In the genomic region with DNA sequence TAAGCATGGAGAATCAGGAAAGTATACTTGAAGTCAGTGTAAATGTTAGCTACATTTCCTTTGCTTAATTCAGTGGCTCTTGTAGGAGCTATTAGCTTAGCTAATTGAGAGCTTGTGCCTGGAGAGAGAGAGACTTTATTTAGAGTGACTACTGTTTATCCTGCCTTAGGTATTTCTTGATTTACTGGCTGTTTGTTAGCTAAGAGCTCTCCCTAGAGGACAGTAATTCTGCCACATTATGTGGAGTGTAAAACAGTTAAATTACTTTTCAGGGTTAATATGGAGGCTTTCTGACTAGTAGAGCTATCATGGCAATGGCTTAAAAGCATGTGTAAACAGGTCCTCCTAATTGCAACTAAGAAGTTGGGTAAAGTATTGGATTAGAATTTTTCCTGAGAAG, we compare ENCODE assay signal across 16 cellular contexts.
DNase-seq lines count a peak whose midpoint lies in the region; ATAC-seq and TF ChIP-seq lines count a peak whose summit lies in the region.
"Had no signal": no experiment of that assay in that cellular context is flagged by ENCODE, and none has a peak within 500 bp of the region (broad histone marks: within the 10 kb centered on the region; RNA-seq: fewer than 3 reads in every experiment).

No MANE protein-coding gene starts in this region.

- no peaks in the 10 kb centered on the region for H3K27me3 ChIP-seq in breast epithelium
- H3K27me3 ChIP-seq: Peyer's patch had no signal

- H3K36me3 ChIP-seq in breast epithelium: no peaks in the 10 kb centered on the region
- H3K36me3 ChIP-seq: Peyer's patch had no signal

- H3K27me3 Mint-ChIP-seq in MCF 10A (ENCODE audit: insufficient read depth, unreplicated experiment): no peaks in the 10 kb centered on the region
- H3K27me3 Mint-ChIP-seq: IgD-negative memory B cell had no signal

- ATAC-seq in GM19023 (IDR thresholded peaks at IDR 0.05; ENCODE audit: unreplicated experiment): no peak
- no peak for ATAC-seq in HG02642 (IDR thresholded peaks at IDR 0.05; ENCODE audit: poor library complexity, unreplicated experiment)
- ATAC-seq in HG03135 (IDR thresholded peaks at IDR 0.05; ENCODE audit: unreplicated experiment): no peak

- POLR2A ChIA-PET in MCF 10A (lab: Yijun Ruan, JAX): no interaction called here

- in situ Hi-C loops in SK-MEL-5 (cut with HindIII; ENCODE audit: low pct_unique_long_range_greater_than_20kb, low sequenced_read_pairs): no loop called here

- BruUV-seq in MCF 10A (replicated peaks; lab: Mats Ljungman, UMichigan): no TSS peak

- TF ChIP-seq CTCF in MCF 10A (IDR thresholded peaks at IDR 0.05; ENCODE audit: unreplicated experiment) (no peak), breast epithelium (IDR thresholded peaks at IDR 0.05) (no peak)

- no peaks in the 10 kb centered on the region for H3K9me3 ChIP-seq in breast epithelium
- H3K9me3 ChIP-seq: Peyer's patch had no signal

- DNase-seq in MCF 10A (ENCODE audit: unreplicated experiment): peak; percentile 1
- DNase-seq in breast epithelium (ENCODE audit: low spot score in 2 of 2): no peak
- DNase-seq in NCI-H1436 (lab: John Stamatoyannopoulos, UW): peak; percentile 13
- DNase-seq in SK-MEL-5 (ENCODE audit: low read depth, low spot score): peak; percentile 19
- DNase-seq in NCI-H128 (lab: John Stamatoyannopoulos, UW; ENCODE audit: unreplicated experiment): no peak
- DNase-seq: C1 segment of cervical spinal cord, H9, NCI-H187 treated with DMSO at 0.1 percent for 48 hours, NCI-H774, Peyer's patch, SHP77 had no signal

- H3K27ac Mint-ChIP-seq in MCF 10A (ENCODE audit: low read depth, unreplicated experiment): no peak overlapping the region
- H3K27ac Mint-ChIP-seq: IgD-negative memory B cell had no signal

- no peak for TF ChIP-seq POLR2A in breast epithelium (IDR thresholded peaks at IDR 0.05)

- H3K4me3 ChIP-seq in breast epithelium: no peak overlapping the region
- H3K4me3 ChIP-seq: Peyer's patch had no signal

- H3K4me1 ChIP-seq in breast epithelium: no peaks in the 10 kb centered on the region
- H3K4me1 ChIP-seq: Peyer's patch had no signal

- no peaks in the 10 kb centered on the region for H3K9me3 Mint-ChIP-seq in MCF 10A (ENCODE audit: unreplicated experiment)
- H3K9me3 Mint-ChIP-seq: IgD-negative memory B cell had no signal

- CTCF ChIA-PET in MCF 10A (lab: Yijun Ruan, JAX): interaction anchor here (1.4 kb wide), 1 partner anchor 33 kb away, joined by 3 read pairs; no protein-coding TSS in a partner anchor

- H3K4me3 Mint-ChIP-seq in MCF 10A (ENCODE audit: unreplicated experiment): no peak overlapping the region
- H3K4me3 Mint-ChIP-seq: H9, IgD-negative memory B cell had no signal

- intact Hi-C loops in MCF 10A (cut with micrococcal nuclease) (no loop called here), breast epithelium (cut with DNase I; ENCODE audit: low total_unique reads) (no loop called here)

- H3K27ac ChIP-seq in breast epithelium: no peak overlapping the region
- H3K27ac ChIP-seq: HL-60, Peyer's patch had no signal

- H3K4me1 Mint-ChIP-seq in MCF 10A (ENCODE audit: insufficient read depth, unreplicated experiment): no peaks in the 10 kb centered on the region
- H3K4me1 Mint-ChIP-seq: IgD-negative memory B cell had no signal

- H3K36me3 Mint-ChIP-seq in MCF 10A (ENCODE audit: insufficient read depth, unreplicated experiment): no peaks in the 10 kb centered on the region
- H3K36me3 Mint-ChIP-seq: IgD-negative memory B cell had no signal

Comparison
In these comparisons a context has a peak if more than half of its experiments do, and no peak if none do; other contexts are left out.
1. DNase-seq: peak in MCF 10A (single experiment), NCI-H1436 (single experiment) and SK-MEL-5 (single experiment); none in breast epithelium (0 of 2) and NCI-H128 (single experiment).